Comparison of ENCODE assay signal across 14 cellular contexts in the genomic region with DNA sequence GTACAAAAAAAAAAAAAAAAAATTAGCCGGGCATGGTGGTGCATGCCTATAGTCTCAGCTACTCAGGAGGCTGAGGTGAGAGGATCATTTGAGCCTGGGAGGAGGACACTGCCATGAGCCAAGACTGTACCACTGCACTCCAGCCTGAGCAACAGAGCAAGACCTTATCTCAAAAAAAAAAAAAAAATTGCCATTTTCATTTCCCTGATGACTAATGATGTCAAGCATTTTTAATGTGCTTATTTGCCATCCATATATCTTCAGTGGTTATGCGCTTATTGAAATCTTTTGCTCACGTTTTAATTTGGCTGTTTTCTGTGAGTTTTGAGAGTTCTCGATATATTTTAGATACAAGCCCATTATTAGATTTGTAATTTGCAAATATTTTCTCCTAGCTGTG.
"Had no signal": no experiment of that assay in that cellular context is flagged by ENCODE, and none has a peak within 500 bp of the region (broad histone marks: within the 10 kb centered on the region; RNA-seq: fewer than 3 reads in every experiment).

No MANE protein-coding gene starts in this region.

- H3K4me3 ChIP-seq: breast epithelium, left ventricle myocardium inferior, psoas muscle, testis, upper lobe of right lung had no signal

- H3K9me3 ChIP-seq: breast epithelium, left ventricle myocardium inferior, psoas muscle, testis, upper lobe of right lung had no signal

- H3K36me3 ChIP-seq: breast epithelium, left ventricle myocardium inferior, upper lobe of right lung had no signal

- H3K27me3 ChIP-seq: breast epithelium, testis, upper lobe of right lung had no signal

- H3K4me1 ChIP-seq: breast epithelium, left ventricle myocardium inferior, testis, upper lobe of right lung had no signal

- ATAC-seq: natural killer cell treated with Interleukin-12 subunit alpha and Interleukin-12 subunit beta and Interleukin-15 and Interleukin-18, amount 100 ng/mL, for 72 hours; psoas muscle; sciatic nerve; upper lobe of right lung had no signal

- H3K27ac ChIP-seq: breast epithelium, left ventricle myocardium inferior, psoas muscle, testis, upper lobe of right lung had no signal

- DNase-seq: activated CD4-positive, alpha-beta T cell treated with anti-CD3 and anti-CD28 coated beads, Interleukin-2, amount 50 U/mL, for 1 hour; amygdala; glutamatergic neuron; left ventricle myocardium inferior; mesenchymal stem cell; nucleus accumbens; psoas muscle; stimulated activated CD4-positive, alpha-beta T cell treated with anti-CD3 and anti-CD28 coated beads, Interleukin-2, amount 100 ng/mL, for 48 hours; stimulated activated CD8-positive, alpha-beta memory T cell treated with anti-CD3 and anti-CD28 coated beads, Interleukin-4, amount 100 ng/mL, for 48 hours; testis; upper lobe of right lung had no signal
